9 cellular contexts compared by ENCODE assay signal in the genomic region with DNA sequence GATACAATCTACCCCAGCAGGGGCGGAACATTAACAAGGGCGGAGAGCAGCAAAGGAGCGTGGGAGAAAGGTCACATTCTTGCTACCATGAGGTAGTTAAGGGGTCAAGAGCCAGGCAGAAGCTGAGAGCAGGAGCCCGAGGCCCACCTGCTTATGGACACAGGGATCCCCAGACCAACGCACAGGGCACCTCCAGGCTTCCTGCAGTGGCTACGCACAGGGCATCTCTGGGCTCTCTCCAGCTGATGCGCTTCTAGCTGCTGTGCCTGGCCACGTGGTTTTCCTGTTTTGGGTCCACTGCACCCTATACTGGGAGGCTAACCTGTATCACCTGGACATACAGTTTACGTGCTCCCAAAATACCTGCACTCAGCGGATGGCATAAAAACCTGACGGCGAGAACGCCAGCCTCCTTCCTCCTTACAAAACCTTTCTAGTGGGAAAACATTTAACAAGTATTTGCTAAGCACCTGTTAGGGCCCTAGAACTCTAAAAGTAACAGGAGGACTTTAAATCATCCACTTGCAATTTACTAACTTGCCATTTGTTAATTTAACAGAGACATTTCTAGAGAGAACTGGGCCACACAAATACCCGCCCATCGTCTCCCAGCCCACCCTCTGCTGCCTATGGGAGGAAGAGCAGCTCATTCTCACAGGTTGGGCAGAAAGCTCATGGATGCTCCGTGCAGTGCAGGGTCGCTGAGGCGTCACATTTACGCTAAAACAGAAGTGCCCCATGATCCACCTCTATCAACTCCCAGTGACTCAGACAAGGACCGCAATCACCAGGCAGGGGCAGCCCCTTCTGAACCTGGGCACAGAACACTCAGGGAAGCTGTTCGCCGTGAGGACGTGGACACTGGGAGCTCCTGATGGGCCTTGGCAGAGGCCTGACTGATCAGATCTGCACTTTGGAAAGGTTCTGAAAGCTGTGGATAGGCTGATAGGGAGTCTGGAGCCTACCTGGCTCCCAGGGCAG.
DNase-seq lines count a peak whose midpoint lies in the region; ATAC-seq and TF ChIP-seq lines count a peak whose summit lies in the region.
"Had no signal": no experiment of that assay in that cellular context is flagged by ENCODE, and none has a peak within 500 bp of the region (broad histone marks: within the 10 kb centered on the region; RNA-seq: fewer than 3 reads in every experiment).

No MANE protein-coding gene starts in this region.

- no peak overlapping the region for H3K9ac ChIP-seq in H9 (ENCODE audit: extremely low read depth, insufficient read length, low read length)

- H3K79me1 ChIP-seq in H9 (ENCODE audit: insufficient read depth, low read depth, low read length, poor library complexity, severe bottlenecking) = no peaks in the 10 kb centered on the region

- H3K9me3 ChIP-seq in H9 (ENCODE audit: control insufficient read depth, low read depth, low read length) (no peaks in the 10 kb centered on the region), hepatocyte (ENCODE audit: low read depth) (no peaks in the 10 kb centered on the region)

- H3K4me1 ChIP-seq in H9 (ENCODE audit: insufficient read depth, low read length) = peaks cover 18% of the 10 kb centered on the region; the same call in 1 of the 2 replicates
- H3K4me1 ChIP-seq in hepatocyte (ENCODE audit: insufficient read depth) = peaks cover 37% of the 10 kb centered on the region

- peak; percentile 75 for ATAC-seq in stimulated activated naive CD8-positive, alpha-beta T cell treated with anti-CD3 and anti-CD28 coated beads, Interleukin-15, Interleukin-2, amounts not matched to agents 100 U/mL and 50 U/mL, for 24 hours
- no peak for ATAC-seq in HG02938 (IDR thresholded peaks at IDR 0.05; ENCODE audit: unreplicated experiment)

- H3K27ac ChIP-seq in H9 (ENCODE audit: insufficient read length, low read depth, low read length) = no peak overlapping the region
- H3K27ac ChIP-seq in hepatocyte = peak overlapping the region; percentile 20
- H3K27ac ChIP-seq: SK-N-MC had no signal

- H3K36me3 Mint-ChIP-seq in CD14-positive monocyte = peaks cover 5 to 13% of the 10 kb centered on the region in 2 donors
- H3K36me3 Mint-ChIP-seq in H9 (ENCODE audit: insufficient read depth in 1 of 3, low read depth in 3 of 3) = no peaks in the 10 kb centered on the region

- H3K27me3 ChIP-seq in H9 (ENCODE audit: insufficient read depth, low read length) = no peaks in the 10 kb centered on the region
- H3K27me3 ChIP-seq in hepatocyte = no peaks in the 10 kb centered on the region

- H3K4me1 Mint-ChIP-seq in CD14-positive monocyte = peaks cover 41% of the 10 kb centered on the region
- peaks cover 81% of the 10 kb centered on the region in 2 experiments for H3K4me1 Mint-ChIP-seq in H9

- H3K9me3 Mint-ChIP-seq in CD14-positive monocyte = no peaks in the 10 kb centered on the region
- no peaks in the 10 kb centered on the region; a peak in 1 of 5 replicates for H3K9me3 Mint-ChIP-seq in H9

- H3K36me3 ChIP-seq in hepatocyte (replicated peaks; ENCODE audit: insufficient read depth, low read depth) = no peaks in the 10 kb centered on the region

- H3K4ac ChIP-seq in H9 (ENCODE audit: low read depth, low read length) = no peak overlapping the region

- no peak overlapping the region for H4K5ac ChIP-seq in H9 (ENCODE audit: insufficient read length, low read depth, low read length)

- no peak overlapping the region for H2BK20ac ChIP-seq in H9 (ENCODE audit: low read depth, low read length, poor library complexity, severe bottlenecking)

- peaks cover 2% of the 10 kb centered on the region; the same call in 1 of the 2 replicates for H3K79me2 ChIP-seq in H9 (ENCODE audit: insufficient read depth, low read length)
- peaks cover 82% of the 10 kb centered on the region for H3K79me2 ChIP-seq in hepatocyte

- intact Hi-C loops in CD14-positive monocyte (cut with micrococcal nuclease) = no loop called here

- H2AFZ ChIP-seq in H9 (ENCODE audit: low read length) (no peak overlapping the region), hepatocyte (no peak overlapping the region)

- H2BK15ac ChIP-seq in H9 (ENCODE audit: low read depth, low read length) = no peak overlapping the region

- WGBS in H9 (ENCODE audit: extremely low coverage, insufficient read length, low lambda C conversion rate) = no CpG with 5 or more reads among the region's 23 CpGs
- 91% methylated on average over 23 of the region's 23 CpGs for WGBS in hepatocyte (ENCODE audit: low lambda C conversion rate, missing lambda C conversion rate)

- H3K4me3 Mint-ChIP-seq in CD14-positive monocyte = no peak overlapping the region
- 0 out of 5 replicates have a peak overlapping the region, but pooled peaks of 1 of the 2 experiments have one; percentile 20 for H3K4me3 Mint-ChIP-seq in H9

- no peaks in the 10 kb centered on the region for H3K9me2 ChIP-seq in hepatocyte (replicated peaks; ENCODE audit: insufficient read depth)

- H2BK5ac ChIP-seq in H9 (ENCODE audit: insufficient read length, low read length) = no peak overlapping the region

- H3K18ac ChIP-seq in H9 (ENCODE audit: insufficient read length, low read depth, low read length) = no peak overlapping the region

- no peaks in the 10 kb centered on the region for H3K23me2 ChIP-seq in H9 (ENCODE audit: insufficient read length, low read depth, low read length, poor library complexity, severe bottlenecking)

- no peak overlapping the region for H3K23ac ChIP-seq in H9 (ENCODE audit: insufficient read length, low read depth, low read length)

- TF ChIP-seq CTCF in CD14-positive monocyte (IDR thresholded peaks at IDR 0.05) (no peak), H9 (conservative IDR thresholded peaks at IDR 0.05) (no peak), hepatocyte (IDR thresholded peaks at IDR 0.05; ENCODE audit: poor library complexity) (no peak)

- H3K4me3 ChIP-seq in hepatocyte = no peak overlapping the region
- H3K4me3 ChIP-seq: SK-N-MC had no signal

- DNase-seq in CD14-positive monocyte (ENCODE audit: low spot score) (no peak), H9 (no peak), hepatocyte (ENCODE audit: low spot score) (no peak), NCI-H69 (lab: John Stamatoyannopoulos, UW) (no peak), occipital lobe (lab: John Stamatoyannopoulos, UW) (no peak)
- DNase-seq in activated CD4-positive, alpha-beta T cell treated with anti-CD3 and anti-CD28 coated beads, Interleukin-2, amount 50 U/mL, for 48 hours = peak; percentile 72 to 81
- DNase-seq in stimulated activated naive CD8-positive, alpha-beta T cell treated with anti-CD3 and anti-CD28 coated beads, Interleukin-15, Interleukin-2, amounts not matched to agents 100 U/mL and 50 U/mL, for 24 hours = peak; percentile 69

- H3K56ac ChIP-seq in H9 (ENCODE audit: insufficient read length, low read depth, low read length) = no peak overlapping the region

- no peak overlapping the region for H2BK12ac ChIP-seq in H9 (ENCODE audit: insufficient read length, low read depth, low read length)

- no peak overlapping the region for H4K8ac ChIP-seq in H9 (replicated peaks; ENCODE audit: insufficient read length, low read depth, low read length)

- H4K91ac ChIP-seq in H9 (ENCODE audit: insufficient read length, low read depth, low read length) = no peak overlapping the region

- H3T11ph ChIP-seq in H9 (ENCODE audit: low read length) = no peak overlapping the region

- H2AK5ac ChIP-seq in H9 (ENCODE audit: insufficient read length, low read length) = no peak overlapping the region

- H3K27me3 Mint-ChIP-seq in CD14-positive monocyte (ENCODE audit: low read depth in 3 of 3) (peaks cover 0 to 5% (median 0%) of the 10 kb centered on the region in 3 donors), H9 (ENCODE audit: low read depth) (no peaks in the 10 kb centered on the region)

- H3K4me2 ChIP-seq in H9 (ENCODE audit: insufficient read depth, insufficient read length, low read length) = no peak overlapping the region
- H3K4me2 ChIP-seq in hepatocyte = no peak overlapping the region

- H4K20me1 ChIP-seq in H9 (ENCODE audit: control insufficient read depth, insufficient read depth, insufficient read length) (peaks cover 2% of the 10 kb centered on the region), hepatocyte (ENCODE audit: insufficient read depth, poor library complexity, severe bottlenecking) (peaks cover 5% of the 10 kb centered on the region)

- peak overlapping the region; percentile 5; the same call in 1 of the 2 replicates for H3K14ac ChIP-seq in H9 (ENCODE audit: insufficient read depth, low read length)

- peak overlapping the region in 4 of 7 donors; percentile 8 to 79 (median 48) for H3K27ac Mint-ChIP-seq in CD14-positive monocyte
- peak overlapping the region in 2 of 3 experiments; percentile 26 to 96; a peak in 3 of 7 replicates for H3K27ac Mint-ChIP-seq in H9

- H2BK120ac ChIP-seq in H9 (ENCODE audit: low read depth, low read length, poor library complexity, severe bottlenecking) = no peak overlapping the region

Comparison
In these comparisons a context has a peak if more than half of its experiments do, and no peak if none do; other contexts are left out.
1. DNase-seq: peak in activated CD4-positive, alpha-beta T cell treated with anti-CD3 and anti-CD28 coated beads, Interleukin-2, amount 50 U/mL, for 48 hours (2 of 2) and stimulated activated naive CD8-positive, alpha-beta T cell treated with anti-CD3 and anti-CD28 coated beads, Interleukin-15, Interleukin-2, amounts not matched to agents 100 U/mL and 50 U/mL, for 24 hours (single experiment); none in CD14-positive monocyte (single experiment), H9 (single experiment), hepatocyte (single experiment), NCI-H69 (single experiment) and occipital lobe (single experiment).